Comparison of ENCODE assay signal across 6 cellular contexts in the genomic region with DNA sequence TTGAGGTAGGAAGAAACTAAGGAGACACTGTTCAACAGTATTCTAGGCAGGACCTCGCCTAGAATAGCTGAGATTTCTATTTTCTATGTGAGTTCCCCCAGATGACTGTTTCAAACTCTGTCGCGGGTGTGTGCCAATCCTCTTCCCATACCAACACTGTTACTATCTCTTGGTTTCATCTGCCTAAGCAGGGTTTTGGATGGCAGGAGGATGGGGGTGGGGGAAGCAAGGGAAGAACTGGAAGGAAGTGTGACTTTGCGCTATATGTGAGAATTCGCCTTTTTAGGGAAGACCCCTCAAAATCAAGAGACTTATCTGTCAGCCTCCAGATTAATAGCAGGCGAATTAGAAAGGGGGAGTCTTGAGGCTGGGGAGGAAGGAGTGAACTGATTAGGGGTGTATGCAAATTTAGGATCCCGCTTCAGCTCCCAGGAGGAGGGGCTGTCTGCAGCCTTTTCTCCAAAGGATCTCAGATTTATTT. TPM values are rescaled to one million over a fixed set of nuclear protein-coding genes. Genes with fewer than 3 reads are reported as not detected.
A peak's percentile ranks its signal among the peaks of the same experiment; 100 is the strongest.
DNase-seq lines count a peak whose midpoint lies in the region; ATAC-seq and TF ChIP-seq lines count a peak whose summit lies in the region.

No MANE protein-coding gene starts in this region.

- no peak overlapping the region for H2AFZ ChIP-seq in OCI-LY3 (ENCODE audit: low read depth, low read length)

- peaks cover 24% of the 10 kb centered on the region for H3K4me1 ChIP-seq in OCI-LY3 (ENCODE audit: low read length)
- H3K4me1 ChIP-seq in stomach smooth muscle (ENCODE audit: control insufficient read depth, insufficient read depth, low read length): peaks cover 20% of the 10 kb centered on the region

- H3K27me3 ChIP-seq in OCI-LY3 (ENCODE audit: low read depth, low read length): no peaks in the 10 kb centered on the region
- no peaks in the 10 kb centered on the region for H3K27me3 ChIP-seq in stomach smooth muscle (ENCODE audit: control insufficient read depth in 1 of 2, insufficient read depth in 2 of 2, low read length in 2 of 2)

- peak; percentile 11 for DNase-seq in fibroblast of the aortic adventitia (ENCODE audit: low read depth)
- no peak for DNase-seq in NCI-H146 treated with DMSO at 0.1 percent for 48 hours (lab: John Stamatoyannopoulos, UW; ENCODE audit: unreplicated experiment)

- H3K36me3 ChIP-seq in OCI-LY3 (replicated peaks; ENCODE audit: low read depth, low read length): no peaks in the 10 kb centered on the region
- peaks cover 5 to 6% of the 10 kb centered on the region in 2 donors for H3K36me3 ChIP-seq in stomach smooth muscle (ENCODE audit: control insufficient read depth in 2 of 2, insufficient read depth in 2 of 2, low read length in 2 of 2)

- H3K9me3 ChIP-seq in OCI-LY3 (ENCODE audit: insufficient read depth, low read length) (no peaks in the 10 kb centered on the region), stomach smooth muscle (ENCODE audit: control insufficient read depth in 2 of 2, low read length in 2 of 2) (no peaks in the 10 kb centered on the region)

- H3K27ac ChIP-seq in OCI-LY3 (ENCODE audit: low read length) (peak overlapping the region; percentile 80), stomach smooth muscle (ENCODE audit: low read length) (peak overlapping the region; percentile 80)

- no peak for TF ChIP-seq CTCF in OCI-LY3 (IDR thresholded peaks at IDR 0.05; ENCODE audit: low read depth, low read length)
- TF ChIP-seq CTCF in fibroblast of the aortic adventitia (IDR thresholded peaks at IDR 0.05; ENCODE audit: insufficient read depth, low read length): no peak

- H3K4me3 ChIP-seq in OCI-LY3 (ENCODE audit: low read length) (peak overlapping the region; percentile 95), fibroblast of the aortic adventitia (ENCODE audit: low read depth, low read length) (peak overlapping the region; percentile 86), stomach smooth muscle (ENCODE audit: low read length in 2 of 2) (peak overlapping the region; percentile 87 to 90)

- peak overlapping the region; percentile 72 for H3K4me2 ChIP-seq in OCI-LY3 (ENCODE audit: low read length)

- H3K9ac ChIP-seq in OCI-LY3 (ENCODE audit: low read length) (peak overlapping the region; percentile 91), stomach smooth muscle (ENCODE audit: low read length in 2 of 2) (peak overlapping the region; percentile 64 to 76)

- peaks cover 41% of the 10 kb centered on the region for H3K79me2 ChIP-seq in OCI-LY3 (ENCODE audit: low read length)

- peak; percentile 3 for ATAC-seq in GM18861 (IDR thresholded peaks at IDR 0.05; ENCODE audit: unreplicated experiment)
- ATAC-seq in HG02588 (IDR thresholded peaks at IDR 0.05; ENCODE audit: unreplicated experiment): no peak

- H4K20me1 ChIP-seq in OCI-LY3 (ENCODE audit: insufficient read depth, low read length): no peaks in the 10 kb centered on the region

RNA-seq across cellular contexts. Expression of a gene that starts 0.5 kb away (rescaled TPM):
- total RNA-seq in fibroblast of the aortic adventitia (ENCODE audit: low replicate concordance): 9.5 and 38.9 TPM in 2 replicates

RNA-seq across cellular contexts. Expression of a gene that starts 3.5 kb away (rescaled TPM):
- 13.2 and 77.5 TPM in 2 replicates for total RNA-seq in fibroblast of the aortic adventitia (ENCODE audit: low replicate concordance)

RNA-seq across cellular contexts. Expression of a gene that starts 53.4 kb away (rescaled TPM):
- 29.4 and 53.1 TPM in 2 replicates for total RNA-seq in fibroblast of the aortic adventitia (ENCODE audit: low replicate concordance)

RNA-seq across cellular contexts. Expression of a gene that starts 55.3 kb away (rescaled TPM):
- 28.5 and 41.9 TPM in 2 replicates for total RNA-seq in fibroblast of the aortic adventitia (ENCODE audit: low replicate concordance)
